1 cellular context compared by ENCODE assay signal in the genomic region with DNA sequence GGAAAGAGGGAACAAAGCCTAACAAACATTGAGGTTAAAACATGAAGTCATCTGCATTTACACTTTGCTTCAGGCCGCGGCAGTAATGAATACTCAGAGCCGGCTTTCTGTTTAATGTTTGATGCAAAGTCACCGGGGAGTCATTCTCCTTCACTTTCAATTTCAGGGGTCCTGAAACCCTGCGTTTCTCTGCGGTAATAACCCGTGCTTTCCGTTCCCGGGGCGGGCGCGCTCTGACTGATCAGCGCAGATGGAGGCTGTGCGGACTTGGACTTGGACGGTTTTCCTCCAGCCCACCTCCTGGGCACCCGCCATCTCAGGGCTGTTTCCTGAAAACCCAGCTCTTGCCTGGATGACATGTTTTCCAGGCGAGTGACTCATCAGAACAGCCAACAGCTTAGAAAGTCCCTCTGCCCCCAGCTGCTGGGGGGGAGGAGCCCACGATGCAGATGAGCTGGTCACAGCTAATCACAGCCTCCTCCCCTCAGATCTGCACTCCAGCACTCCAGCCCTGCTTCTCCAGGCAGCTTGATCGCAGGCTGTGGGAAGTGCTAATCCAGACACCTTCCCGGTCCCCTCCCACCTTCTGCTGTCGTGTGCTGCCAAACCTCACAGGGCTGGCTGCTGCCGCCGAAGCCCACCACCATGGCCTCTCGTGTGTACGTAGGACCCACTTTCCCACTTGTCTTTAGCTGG.
A peak's percentile ranks its signal among the peaks of the same experiment; 100 is the strongest.
TF ChIP-seq lines count a peak whose summit lies in the region.

No MANE protein-coding gene starts in this region.

TF ChIP-seq in HepG2, 621 proteins besides CTCF, POLR2A, EP300 and RAD21 (continued from another document and continues in another):
- TF ChIP-seq, protein P1, sequence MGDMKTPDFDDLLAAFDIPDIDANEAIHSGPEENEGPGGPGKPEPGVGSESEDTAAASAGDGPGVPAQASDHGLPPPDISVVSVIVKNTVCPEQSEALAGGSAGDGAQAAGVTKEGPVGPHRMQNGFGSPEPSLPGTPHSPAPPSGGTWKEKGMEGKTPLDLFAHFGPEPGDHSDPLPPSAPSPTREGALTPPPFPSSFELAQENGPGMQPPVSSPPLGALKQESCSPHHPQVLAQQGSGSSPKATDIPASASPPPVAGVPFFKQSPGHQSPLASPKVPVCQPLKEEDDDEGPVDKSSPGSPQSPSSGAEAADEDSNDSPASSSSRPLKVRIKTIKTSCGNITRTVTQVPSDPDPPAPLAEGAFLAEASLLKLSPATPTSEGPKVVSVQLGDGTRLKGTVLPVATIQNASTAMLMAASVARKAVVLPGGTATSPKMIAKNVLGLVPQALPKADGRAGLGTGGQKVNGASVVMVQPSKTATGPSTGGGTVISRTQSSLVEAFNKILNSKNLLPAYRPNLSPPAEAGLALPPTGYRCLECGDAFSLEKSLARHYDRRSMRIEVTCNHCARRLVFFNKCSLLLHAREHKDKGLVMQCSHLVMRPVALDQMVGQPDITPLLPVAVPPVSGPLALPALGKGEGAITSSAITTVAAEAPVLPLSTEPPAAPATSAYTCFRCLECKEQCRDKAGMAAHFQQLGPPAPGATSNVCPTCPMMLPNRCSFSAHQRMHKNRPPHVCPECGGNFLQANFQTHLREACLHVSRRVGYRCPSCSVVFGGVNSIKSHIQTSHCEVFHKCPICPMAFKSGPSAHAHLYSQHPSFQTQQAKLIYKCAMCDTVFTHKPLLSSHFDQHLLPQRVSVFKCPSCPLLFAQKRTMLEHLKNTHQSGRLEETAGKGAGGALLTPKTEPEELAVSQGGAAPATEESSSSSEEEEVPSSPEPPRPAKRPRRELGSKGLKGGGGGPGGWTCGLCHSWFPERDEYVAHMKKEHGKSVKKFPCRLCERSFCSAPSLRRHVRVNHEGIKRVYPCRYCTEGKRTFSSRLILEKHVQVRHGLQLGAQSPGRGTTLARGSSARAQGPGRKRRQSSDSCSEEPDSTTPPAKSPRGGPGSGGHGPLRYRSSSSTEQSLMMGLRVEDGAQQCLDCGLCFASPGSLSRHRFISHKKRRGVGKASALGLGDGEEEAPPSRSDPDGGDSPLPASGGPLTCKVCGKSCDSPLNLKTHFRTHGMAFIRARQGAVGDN (CRISPR knock-in tag; IDR thresholded peaks at IDR 0.05) = peak; percentile 57
- TF ChIP-seq PTBP1 (IDR thresholded peaks at IDR 0.05; ENCODE audit: low read depth, low read length, poor library complexity, severe bottlenecking) = no peak
- TF ChIP-seq ZNF552 (CRISPR knock-in tag; IDR thresholded peaks at IDR 0.05; ENCODE audit: borderline replicate concordance) = no peak
- no peak for TF ChIP-seq ARID2 (CRISPR knock-in tag; IDR thresholded peaks at IDR 0.05; ENCODE audit: borderline replicate concordance)
- TF ChIP-seq, protein P2, sequence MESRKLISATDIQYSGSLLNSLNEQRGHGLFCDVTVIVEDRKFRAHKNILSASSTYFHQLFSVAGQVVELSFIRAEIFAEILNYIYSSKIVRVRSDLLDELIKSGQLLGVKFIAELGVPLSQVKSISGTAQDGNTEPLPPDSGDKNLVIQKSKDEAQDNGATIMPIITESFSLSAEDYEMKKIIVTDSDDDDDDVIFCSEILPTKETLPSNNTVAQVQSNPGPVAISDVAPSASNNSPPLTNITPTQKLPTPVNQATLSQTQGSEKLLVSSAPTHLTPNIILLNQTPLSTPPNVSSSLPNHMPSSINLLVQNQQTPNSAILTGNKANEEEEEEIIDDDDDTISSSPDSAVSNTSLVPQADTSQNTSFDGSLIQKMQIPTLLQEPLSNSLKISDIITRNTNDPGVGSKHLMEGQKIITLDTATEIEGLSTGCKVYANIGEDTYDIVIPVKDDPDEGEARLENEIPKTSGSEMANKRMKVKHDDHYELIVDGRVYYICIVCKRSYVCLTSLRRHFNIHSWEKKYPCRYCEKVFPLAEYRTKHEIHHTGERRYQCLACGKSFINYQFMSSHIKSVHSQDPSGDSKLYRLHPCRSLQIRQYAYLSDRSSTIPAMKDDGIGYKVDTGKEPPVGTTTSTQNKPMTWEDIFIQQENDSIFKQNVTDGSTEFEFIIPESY (CRISPR knock-in tag; IDR thresholded peaks at IDR 0.05) = peak; percentile 77
- TF ChIP-seq, protein P3, sequence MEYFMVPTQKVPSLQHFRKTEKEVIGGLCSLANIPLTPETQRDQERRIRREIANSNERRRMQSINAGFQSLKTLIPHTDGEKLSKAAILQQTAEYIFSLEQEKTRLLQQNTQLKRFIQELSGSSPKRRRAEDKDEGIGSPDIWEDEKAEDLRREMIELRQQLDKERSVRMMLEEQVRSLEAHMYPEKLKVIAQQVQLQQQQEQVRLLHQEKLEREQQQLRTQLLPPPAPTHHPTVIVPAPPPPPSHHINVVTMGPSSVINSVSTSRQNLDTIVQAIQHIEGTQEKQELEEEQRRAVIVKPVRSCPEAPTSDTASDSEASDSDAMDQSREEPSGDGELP (IDR thresholded peaks at IDR 0.05; ENCODE audit: borderline replicate concordance, low read depth) = peak; percentile 76; the same call in 1 of the 2 replicates
- TF ChIP-seq MED13 (CRISPR knock-in tag; IDR thresholded peaks at IDR 0.05) = no peak
- no peak for TF ChIP-seq YEATS2 (CRISPR knock-in tag; IDR thresholded peaks at IDR 0.05; ENCODE audit: borderline replicate concordance)
- 0 out of 2 replicates have a peak, but pooled peaks have one; percentile 18 for TF ChIP-seq SPEN (CRISPR knock-in tag; IDR thresholded peaks at IDR 0.05; ENCODE audit: low read depth)
- no peak for TF ChIP-seq TOE1 (CRISPR knock-in tag; IDR thresholded peaks at IDR 0.05)
- no peak for TF ChIP-seq TAF1 (CRISPR knock-in tag; IDR thresholded peaks at IDR 0.05)
- TF ChIP-seq, protein P4, sequence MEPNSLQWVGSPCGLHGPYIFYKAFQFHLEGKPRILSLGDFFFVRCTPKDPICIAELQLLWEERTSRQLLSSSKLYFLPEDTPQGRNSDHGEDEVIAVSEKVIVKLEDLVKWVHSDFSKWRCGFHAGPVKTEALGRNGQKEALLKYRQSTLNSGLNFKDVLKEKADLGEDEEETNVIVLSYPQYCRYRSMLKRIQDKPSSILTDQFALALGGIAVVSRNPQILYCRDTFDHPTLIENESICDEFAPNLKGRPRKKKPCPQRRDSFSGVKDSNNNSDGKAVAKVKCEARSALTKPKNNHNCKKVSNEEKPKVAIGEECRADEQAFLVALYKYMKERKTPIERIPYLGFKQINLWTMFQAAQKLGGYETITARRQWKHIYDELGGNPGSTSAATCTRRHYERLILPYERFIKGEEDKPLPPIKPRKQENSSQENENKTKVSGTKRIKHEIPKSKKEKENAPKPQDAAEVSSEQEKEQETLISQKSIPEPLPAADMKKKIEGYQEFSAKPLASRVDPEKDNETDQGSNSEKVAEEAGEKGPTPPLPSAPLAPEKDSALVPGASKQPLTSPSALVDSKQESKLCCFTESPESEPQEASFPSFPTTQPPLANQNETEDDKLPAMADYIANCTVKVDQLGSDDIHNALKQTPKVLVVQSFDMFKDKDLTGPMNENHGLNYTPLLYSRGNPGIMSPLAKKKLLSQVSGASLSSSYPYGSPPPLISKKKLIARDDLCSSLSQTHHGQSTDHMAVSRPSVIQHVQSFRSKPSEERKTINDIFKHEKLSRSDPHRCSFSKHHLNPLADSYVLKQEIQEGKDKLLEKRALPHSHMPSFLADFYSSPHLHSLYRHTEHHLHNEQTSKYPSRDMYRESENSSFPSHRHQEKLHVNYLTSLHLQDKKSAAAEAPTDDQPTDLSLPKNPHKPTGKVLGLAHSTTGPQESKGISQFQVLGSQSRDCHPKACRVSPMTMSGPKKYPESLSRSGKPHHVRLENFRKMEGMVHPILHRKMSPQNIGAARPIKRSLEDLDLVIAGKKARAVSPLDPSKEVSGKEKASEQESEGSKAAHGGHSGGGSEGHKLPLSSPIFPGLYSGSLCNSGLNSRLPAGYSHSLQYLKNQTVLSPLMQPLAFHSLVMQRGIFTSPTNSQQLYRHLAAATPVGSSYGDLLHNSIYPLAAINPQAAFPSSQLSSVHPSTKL (CRISPR knock-in tag; IDR thresholded peaks at IDR 0.05) = no peak
- TF ChIP-seq, protein P5, sequence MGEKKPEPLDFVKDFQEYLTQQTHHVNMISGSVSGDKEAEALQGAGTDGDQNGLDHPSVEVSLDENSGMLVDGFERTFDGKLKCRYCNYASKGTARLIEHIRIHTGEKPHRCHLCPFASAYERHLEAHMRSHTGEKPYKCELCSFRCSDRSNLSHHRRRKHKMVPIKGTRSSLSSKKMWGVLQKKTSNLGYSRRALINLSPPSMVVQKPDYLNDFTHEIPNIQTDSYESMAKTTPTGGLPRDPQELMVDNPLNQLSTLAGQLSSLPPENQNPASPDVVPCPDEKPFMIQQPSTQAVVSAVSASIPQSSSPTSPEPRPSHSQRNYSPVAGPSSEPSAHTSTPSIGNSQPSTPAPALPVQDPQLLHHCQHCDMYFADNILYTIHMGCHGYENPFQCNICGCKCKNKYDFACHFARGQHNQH (CRISPR knock-in tag; IDR thresholded peaks at IDR 0.05) = no peak
- no peak for TF ChIP-seq FLYWCH1 (CRISPR knock-in tag; IDR thresholded peaks at IDR 0.05)
- no peak for TF ChIP-seq ZNF335 (CRISPR knock-in tag; IDR thresholded peaks at IDR 0.05)
- TF ChIP-seq RBM22 (optimal IDR thresholded peaks at IDR 0.05; ENCODE audit: low read length) = peak; percentile 54
- TF ChIP-seq HNF4G (IDR thresholded peaks at IDR 0.05; ENCODE audit: borderline replicate concordance, low read depth, low read length) = no peak
- no peak for TF ChIP-seq HNF4G (CRISPR knock-in tag; IDR thresholded peaks at IDR 0.05; ENCODE audit: borderline replicate concordance, low read depth)
- TF ChIP-seq, protein P6, sequence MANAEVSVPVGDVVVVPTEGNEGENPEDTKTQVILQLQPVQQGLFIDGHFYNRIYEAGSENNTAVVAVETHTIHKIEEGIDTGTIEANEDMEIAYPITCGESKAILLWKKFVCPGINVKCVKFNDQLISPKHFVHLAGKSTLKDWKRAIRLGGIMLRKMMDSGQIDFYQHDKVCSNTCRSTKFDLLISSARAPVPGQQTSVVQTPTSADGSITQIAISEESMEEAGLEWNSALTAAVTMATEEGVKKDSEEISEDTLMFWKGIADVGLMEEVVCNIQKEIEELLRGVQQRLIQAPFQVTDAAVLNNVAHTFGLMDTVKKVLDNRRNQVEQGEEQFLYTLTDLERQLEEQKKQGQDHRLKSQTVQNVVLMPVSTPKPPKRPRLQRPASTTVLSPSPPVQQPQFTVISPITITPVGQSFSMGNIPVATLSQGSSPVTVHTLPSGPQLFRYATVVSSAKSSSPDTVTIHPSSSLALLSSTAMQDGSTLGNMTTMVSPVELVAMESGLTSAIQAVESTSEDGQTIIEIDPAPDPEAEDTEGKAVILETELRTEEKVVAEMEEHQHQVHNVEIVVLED (CRISPR knock-in tag; IDR thresholded peaks at IDR 0.05; ENCODE audit: borderline replicate concordance) = no peak
- TF ChIP-seq REPIN1 (CRISPR knock-in tag; IDR thresholded peaks at IDR 0.05; ENCODE audit: borderline replicate concordance, low read depth) = no peak
- TF ChIP-seq JUN (CRISPR knock-in tag; IDR thresholded peaks at IDR 0.05) = 0 out of 2 replicates have a peak, but pooled peaks have one; percentile 44
- no peak for TF ChIP-seq HCFC1 (IDR thresholded peaks at IDR 0.05; ENCODE audit: low read depth, low read length)
- TF ChIP-seq, protein P7, sequence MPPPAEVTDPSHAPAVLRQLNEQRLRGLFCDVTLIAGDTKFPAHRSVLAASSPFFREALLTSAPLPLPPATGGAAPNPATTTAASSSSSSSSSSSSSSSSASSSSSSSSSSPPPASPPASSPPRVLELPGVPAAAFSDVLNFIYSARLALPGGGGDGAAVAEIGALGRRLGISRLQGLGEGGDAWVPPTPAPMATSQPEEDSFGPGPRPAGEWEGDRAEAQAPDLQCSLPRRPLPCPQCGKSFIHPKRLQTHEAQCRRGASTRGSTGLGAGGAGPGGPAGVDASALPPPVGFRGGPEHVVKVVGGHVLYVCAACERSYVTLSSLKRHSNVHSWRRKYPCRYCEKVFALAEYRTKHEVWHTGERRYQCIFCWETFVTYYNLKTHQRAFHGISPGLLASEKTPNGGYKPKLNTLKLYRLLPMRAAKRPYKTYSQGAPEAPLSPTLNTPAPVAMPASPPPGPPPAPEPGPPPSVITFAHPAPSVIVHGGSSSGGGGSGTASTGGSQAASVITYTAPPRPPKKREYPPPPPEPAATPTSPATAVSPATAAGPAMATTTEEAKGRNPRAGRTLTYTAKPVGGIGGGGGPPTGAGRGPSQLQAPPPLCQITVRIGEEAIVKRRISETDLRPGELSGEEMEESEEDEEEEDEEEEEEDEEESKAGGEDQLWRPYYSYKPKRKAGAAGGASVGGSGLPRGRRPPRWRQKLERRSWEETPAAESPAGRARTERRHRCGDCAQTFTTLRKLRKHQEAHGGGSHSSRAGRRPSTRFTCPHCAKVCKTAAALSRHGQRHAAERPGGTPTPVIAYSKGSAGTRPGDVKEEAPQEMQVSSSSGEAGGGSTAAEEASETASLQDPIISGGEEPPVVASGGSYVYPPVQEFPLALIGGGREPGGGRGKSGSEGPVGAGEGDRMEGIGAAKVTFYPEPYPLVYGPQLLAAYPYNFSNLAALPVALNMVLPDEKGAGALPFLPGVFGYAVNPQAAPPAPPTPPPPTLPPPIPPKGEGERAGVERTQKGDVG (CRISPR knock-in tag; IDR thresholded peaks at IDR 0.05; ENCODE audit: borderline replicate concordance) = peak; percentile 75; the same call in 1 of the 2 replicates
- no peak for TF ChIP-seq ZNF772 (CRISPR knock-in tag; IDR thresholded peaks at IDR 0.05)
- TF ChIP-seq ZIK1 (CRISPR knock-in tag; IDR thresholded peaks at IDR 0.05; ENCODE audit: borderline replicate concordance, low read depth) = no peak
- no peak for TF ChIP-seq RBFOX2 (IDR thresholded peaks at IDR 0.05; ENCODE audit: low read depth, low read length)
- no peak for TF ChIP-seq ZNF282 (IDR thresholded peaks at IDR 0.05; ENCODE audit: partially characterized antibody)
- TF ChIP-seq ARNT (IDR thresholded peaks at IDR 0.05) = no peak
- TF ChIP-seq ZNF354B (CRISPR knock-in tag; IDR thresholded peaks at IDR 0.05) = no peak
- no peak for TF ChIP-seq KLF6 (CRISPR knock-in tag; IDR thresholded peaks at IDR 0.05)
- TF ChIP-seq, protein P8, sequence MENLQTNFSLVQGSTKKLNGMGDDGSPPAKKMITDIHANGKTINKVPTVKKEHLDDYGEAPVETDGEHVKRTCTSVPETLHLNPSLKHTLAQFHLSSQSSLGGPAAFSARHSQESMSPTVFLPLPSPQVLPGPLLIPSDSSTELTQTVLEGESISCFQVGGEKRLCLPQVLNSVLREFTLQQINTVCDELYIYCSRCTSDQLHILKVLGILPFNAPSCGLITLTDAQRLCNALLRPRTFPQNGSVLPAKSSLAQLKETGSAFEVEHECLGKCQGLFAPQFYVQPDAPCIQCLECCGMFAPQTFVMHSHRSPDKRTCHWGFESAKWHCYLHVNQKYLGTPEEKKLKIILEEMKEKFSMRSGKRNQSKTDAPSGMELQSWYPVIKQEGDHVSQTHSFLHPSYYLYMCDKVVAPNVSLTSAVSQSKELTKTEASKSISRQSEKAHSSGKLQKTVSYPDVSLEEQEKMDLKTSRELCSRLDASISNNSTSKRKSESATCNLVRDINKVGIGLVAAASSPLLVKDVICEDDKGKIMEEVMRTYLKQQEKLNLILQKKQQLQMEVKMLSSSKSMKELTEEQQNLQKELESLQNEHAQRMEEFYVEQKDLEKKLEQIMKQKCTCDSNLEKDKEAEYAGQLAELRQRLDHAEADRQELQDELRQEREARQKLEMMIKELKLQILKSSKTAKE (CRISPR knock-in tag; IDR thresholded peaks at IDR 0.05; ENCODE audit: borderline replicate concordance) = no peak
- TF ChIP-seq SMAD3 (CRISPR knock-in tag; IDR thresholded peaks at IDR 0.05) = no peak
- no peak for TF ChIP-seq ZNF891 (CRISPR knock-in tag; IDR thresholded peaks at IDR 0.05)
- no peak for TF ChIP-seq ZFP90 (CRISPR knock-in tag; IDR thresholded peaks at IDR 0.05; ENCODE audit: borderline replicate concordance)
- TF ChIP-seq HES4 (CRISPR knock-in tag; IDR thresholded peaks at IDR 0.05; ENCODE audit: borderline replicate concordance) = no peak
- no peak for TF ChIP-seq DMAP1 (CRISPR knock-in tag; IDR thresholded peaks at IDR 0.05)
